ENCODE assay signal across 12 cellular contexts in genomic region chr16:1439699-1440074, GRCh38. TPM values are rescaled to one million over a fixed set of nuclear protein-coding genes. Genes with fewer than 3 reads are reported as not detected.
"Had no signal": no experiment of that assay in that cellular context is flagged by ENCODE, and none has a peak within 500 bp of the region (broad histone marks: within the 10 kb centered on the region; RNA-seq: fewer than 3 reads in every experiment).

No MANE protein-coding gene starts in this region.

RNA-seq across cellular contexts. Expression of gene PERCC1, which starts 8.8 kb away (rescaled TPM):
- total RNA-seq: kidney epithelial cell, left ventricle myocardium inferior, lower leg skin, mesothelial cell of epicardium, occipital lobe, osteocyte, posterior vena cava, psoas muscle, sigmoid colon, subcutaneous adipose tissue, thoracic aorta, upper lobe of right lung had no signal
